In genomic region chr14:105397350-105397931, GRCh38 we compare ENCODE assay signal across 8 cellular contexts. TPM values are rescaled to one million over a fixed set of nuclear protein-coding genes. Genes with fewer than 3 reads are reported as not detected.
DNase-seq lines count a peak whose midpoint lies in the region; ATAC-seq, FAIRE-seq and TF ChIP-seq lines count a peak whose summit lies in the region.

No MANE protein-coding gene starts in this region.

- peaks cover 4% of the 10 kb centered on the region for H3K36me3 Mint-ChIP-seq in T-helper 17 cell (ENCODE audit: low read depth)

- peak overlapping the region; percentile 76 for H3K27ac ChIP-seq in rectal smooth muscle tissue (ENCODE audit: low read depth, low read length)

- no peak overlapping the region for H3K9ac ChIP-seq in rectal smooth muscle tissue (ENCODE audit: low read length)

- H3K4me3 ChIP-seq in fibroblast of mammary gland (ENCODE audit: control insufficient read depth, low read depth, low read length) (peak overlapping the region; percentile 54), rectal smooth muscle tissue (ENCODE audit: low read length) (peak overlapping the region; percentile 85)

- no peaks in the 10 kb centered on the region for H3K9me3 ChIP-seq in T-helper 17 cell (ENCODE audit: control insufficient read depth, low read length, poor library complexity, severe bottlenecking)

- no peak for TF ChIP-seq CTCF in fibroblast of mammary gland (conservative IDR thresholded peaks at IDR 0.05; ENCODE audit: control insufficient read depth, insufficient read depth, low read depth, low read length)

- FAIRE-seq in GM12891 (lab: Jason Lieb, UNC), result peak; percentile 61

- TF ChIP-seq POLR2A in GM12891 (IDR thresholded peaks at IDR 0.05; ENCODE audit: low read depth, low read length), result no peak
- TF ChIP-seq POLR2A in GM18505 (IDR thresholded peaks at IDR 0.05; ENCODE audit: borderline replicate concordance, extremely low read depth, insufficient read depth, insufficient read length), result no peak

- DNase-seq in GM12891 (ENCODE audit: insufficient read length, low spot score) (no peak), T-helper 17 cell (no peak), fibroblast of mammary gland (ENCODE audit: low read depth) (no peak), DMS 273 (lab: John Stamatoyannopoulos, UW; ENCODE audit: unreplicated experiment) (no peak)

- ATAC-seq in T-helper 17 cell (no peak), GM21737 (IDR thresholded peaks at IDR 0.05; ENCODE audit: unreplicated experiment) (no peak), GM18505 (IDR thresholded peaks at IDR 0.05; ENCODE audit: unreplicated experiment) (no peak), GM19324 (IDR thresholded peaks at IDR 0.05; ENCODE audit: low FRiP score, unreplicated experiment) (no peak)

- H3K27me3 Mint-ChIP-seq in T-helper 17 cell, result no peaks in the 10 kb centered on the region

- H3K36me3 ChIP-seq in rectal smooth muscle tissue (ENCODE audit: control insufficient read depth, insufficient read depth, low read length), result peaks cover 7% of the 10 kb centered on the region

- no peaks in the 10 kb centered on the region for H3K27me3 ChIP-seq in rectal smooth muscle tissue (ENCODE audit: control insufficient read depth, insufficient read depth, low read length)

- no peaks in the 10 kb centered on the region for H3K4me1 Mint-ChIP-seq in T-helper 17 cell

- H3K4me3 Mint-ChIP-seq in T-helper 17 cell, result peak overlapping the region; percentile 83

- H3K4me1 ChIP-seq in rectal smooth muscle tissue (ENCODE audit: control insufficient read depth, insufficient read depth, low read length), result peaks cover 8% of the 10 kb centered on the region

- peak overlapping the region; percentile 51 for H3K27ac Mint-ChIP-seq in T-helper 17 cell

TF ChIP-seq in GM12891, 5 proteins besides CTCF, POLR2A, EP300 and RAD21:
- no peak for TF ChIP-seq TAF1 (IDR thresholded peaks at IDR 0.05; ENCODE audit: low read depth, low read length)
- no peak for TF ChIP-seq SPI1 (IDR thresholded peaks at IDR 0.05; ENCODE audit: low read depth, low read length)
- TF ChIP-seq PAX5 (IDR thresholded peaks at IDR 0.05; ENCODE audit: insufficient read depth, low read length, severe bottlenecking), result no peak
- no peak for TF ChIP-seq POU2F2 (IDR thresholded peaks at IDR 0.05; ENCODE audit: low read depth, low read length)
- no peak for TF ChIP-seq POLR2AphosphoS5 (IDR thresholded peaks at IDR 0.05; ENCODE audit: low read depth, low read length)
TF ChIP-seq in GM12891: peak in this region for 0.

RNA-seq across cellular contexts. Expression of gene TEX22, which starts 0.9 kb away (rescaled TPM):
- 0.32 TPM for polyA plus RNA-seq in GM12891 (2012; ENCODE audit: low read depth, missing spikeins)
- 1 to 10 TPM in 1 of 2 donors, under 1 TPM in 1; 0.60 to 1.7 TPM for total RNA-seq in T-helper 17 cell

RNA-seq across cellular contexts. Expression of gene MTA1, which starts 22.2 kb away (rescaled TPM):
- polyA plus RNA-seq in GM12891 (2012; ENCODE audit: low read depth, missing spikeins), result 64.5 TPM
- total RNA-seq in T-helper 17 cell, result 10 to 100 TPM; 99.0 to 99.7 TPM
